ENCODE assay signal across 8 cellular contexts in genomic region chr10:46255696-46256355, GRCh38. TPM values are rescaled to one million over a fixed set of nuclear protein-coding genes. Genes with fewer than 3 reads are reported as not detected.
DNase-seq lines count a peak whose midpoint lies in the region; ATAC-seq and TF ChIP-seq lines count a peak whose summit lies in the region.

No MANE protein-coding gene starts in this region.

- H3K9ac ChIP-seq in PC-3 (ENCODE audit: low read length): no peak overlapping the region

- no peaks in the 10 kb centered on the region for H3K27me3 Mint-ChIP-seq in CD8-positive, alpha-beta T cell (ENCODE audit: low read depth)
- peaks cover 6% of the 10 kb centered on the region for H3K27me3 Mint-ChIP-seq in GM23338 (ENCODE audit: insufficient read depth, low read depth, poor library complexity)

- H3K79me2 ChIP-seq in GM23338 (replicated peaks; ENCODE audit: insufficient read depth) (no peaks in the 10 kb centered on the region), PC-3 (ENCODE audit: low read length) (no peaks in the 10 kb centered on the region)

- POLR2A ChIA-PET in CD8-positive, alpha-beta T cell (lab: Charles Lee): no interaction called here
- POLR2A ChIA-PET in PC-3 (lab: Charles Lee; ENCODE audit: unreplicated experiment): no interaction called here

- H3K4me3 ChIP-seq in CD8-positive, alpha-beta T cell (ENCODE audit: low read depth, low read length): no peak overlapping the region
- no peak overlapping the region for H3K4me3 ChIP-seq in GM23338
- H3K4me3 ChIP-seq in PC-3 (ENCODE audit: low read length): no peak overlapping the region
- no peak overlapping the region for H3K4me3 ChIP-seq in left ventricle myocardium inferior
- H3K4me3 ChIP-seq in spleen: no peak overlapping the region

- H3K36me3 ChIP-seq in CD8-positive, alpha-beta T cell (ENCODE audit: insufficient read depth, low read length): peaks cover 30% of the 10 kb centered on the region
- H3K36me3 ChIP-seq in GM23338 (ENCODE audit: insufficient read depth) (no peaks in the 10 kb centered on the region), PC-3 (ENCODE audit: low read depth, low read length) (no peaks in the 10 kb centered on the region), left ventricle myocardium inferior (no peaks in the 10 kb centered on the region), spleen (peaks cover 0 to 40% (median 0%) of the 10 kb centered on the region in 6 donors)

- H3K4me1 Mint-ChIP-seq in CD8-positive, alpha-beta T cell (ENCODE audit: low read depth): peaks cover 48% of the 10 kb centered on the region
- H3K4me1 Mint-ChIP-seq in GM23338: peaks cover 3% of the 10 kb centered on the region; the same call in 2 of the 3 replicates

- no peaks in the 10 kb centered on the region for H3F3A ChIP-seq in GM23338 (replicated peaks; ENCODE audit: low read depth)
- H3F3A ChIP-seq in PC-3 (ENCODE audit: low read length, unreplicated experiment): no peaks in the 10 kb centered on the region

- peaks cover 78% of the 10 kb centered on the region for H3K36me3 Mint-ChIP-seq in CD8-positive, alpha-beta T cell
- no peaks in the 10 kb centered on the region for H3K36me3 Mint-ChIP-seq in GM23338 (ENCODE audit: low read depth)
- H3K36me3 Mint-ChIP-seq in activated naive CD4-positive, alpha-beta T cell treated with anti-CD3 and anti-CD28 coated beads, Interleukin-2, amount 50 U/mL, for 72 hours: no peaks in the 10 kb centered on the region

- DNase-seq in CD8-positive, alpha-beta T cell: peak in 3 of 7 experiments; percentile 37 to 53 (median 49)
- DNase-seq in GM23338 (ENCODE audit: low spot score) (peak; percentile 82), PC-3 (peak; percentile 54), left ventricle myocardium inferior (peak; percentile 78), spleen (peak; percentile 86)
- peak in 1 of 2 donors; percentile 61 for DNase-seq in activated naive CD4-positive, alpha-beta T cell treated with anti-CD3 and anti-CD28 coated beads, Interleukin-2, amount 50 U/mL, for 72 hours (ENCODE audit: low spot score in 2 of 2)

- H2AFZ ChIP-seq in GM23338 (peak overlapping the region; percentile 34; the same call in 1 of the 2 replicates), PC-3 (ENCODE audit: low read length) (no peak overlapping the region)

- H3K4me2 ChIP-seq in GM23338 (no peak overlapping the region), PC-3 (ENCODE audit: low read length) (no peak overlapping the region)

- H3K9me3 ChIP-seq in CD8-positive, alpha-beta T cell (ENCODE audit: low read length): no peaks in the 10 kb centered on the region
- H3K9me3 ChIP-seq in PC-3 (ENCODE audit: low read length) (no peaks in the 10 kb centered on the region), left ventricle myocardium inferior (replicated peaks) (no peaks in the 10 kb centered on the region), spleen (no peaks in the 10 kb centered on the region)

- H3K27ac Mint-ChIP-seq in CD8-positive, alpha-beta T cell: peak overlapping the region; percentile 15
- peak overlapping the region; percentile 55; the same call in 1 of the 2 replicates for H3K27ac Mint-ChIP-seq in GM23338
- H3K27ac Mint-ChIP-seq in activated naive CD4-positive, alpha-beta T cell treated with anti-CD3 and anti-CD28 coated beads, Interleukin-2, amount 50 U/mL, for 72 hours: peak overlapping the region; percentile 68 to 81

- H4K20me1 ChIP-seq in GM23338 (replicated peaks; ENCODE audit: insufficient read depth): no peaks in the 10 kb centered on the region
- H4K20me1 ChIP-seq in PC-3 (ENCODE audit: low read length): no peaks in the 10 kb centered on the region

- H3K4me3 Mint-ChIP-seq in CD8-positive, alpha-beta T cell: no peak overlapping the region
- H3K4me3 Mint-ChIP-seq in GM23338: no peak overlapping the region

- ATAC-seq in CD8-positive, alpha-beta T cell: no peak
- peak; percentile 99 for ATAC-seq in GM23338
- peak; percentile 43; the same call in 1 of the 2 replicates for ATAC-seq in PC-3
- ATAC-seq in activated naive CD4-positive, alpha-beta T cell treated with anti-CD3 and anti-CD28 coated beads, Interleukin-2, amount 50 U/mL, for 72 hours: peak; percentile 61 to 92
- no peak for ATAC-seq in GM21528 (IDR thresholded peaks at IDR 0.05; ENCODE audit: low FRiP score, unreplicated experiment)
- ATAC-seq in HG02973 (IDR thresholded peaks at IDR 0.05; ENCODE audit: unreplicated experiment): no peak

- TF ChIP-seq CTCF in CD8-positive, alpha-beta T cell (IDR thresholded peaks at IDR 0.05): peak; percentile 56
- TF ChIP-seq CTCF in GM23338 (conservative IDR thresholded peaks at IDR 0.05; ENCODE audit: low read depth in 2 of 2) (peak; percentile 74 to 89), PC-3 (conservative IDR thresholded peaks at IDR 0.05; ENCODE audit: low read depth, low read length) (peak; percentile 58), left ventricle myocardium inferior (IDR thresholded peaks at IDR 0.05; ENCODE audit: borderline replicate concordance) (peak; percentile 62), spleen (IDR thresholded peaks at IDR 0.05 in 8 of 11, conservative IDR thresholded peaks at IDR 0.05 in 3 of 11) (peak in 9 of 11 experiments; percentile 16 to 65 (median 50))

- CTCF ChIA-PET in CD8-positive, alpha-beta T cell (lab: Charles Lee): interaction anchor here (0.8 to 2.1 kb wide), 7 partner anchors 9 to 69 kb away, joined by 3 to 7 read pairs (median 5); no protein-coding TSS in a partner anchor
- CTCF ChIA-PET in PC-3 (lab: Charles Lee): no interaction called here

- H3K27ac ChIP-seq in CD8-positive, alpha-beta T cell (ENCODE audit: low read depth, low read length): no peak overlapping the region
- H3K27ac ChIP-seq in GM23338 (ENCODE audit: low read depth) (no peak overlapping the region), PC-3 (ENCODE audit: low read length) (no peak overlapping the region), left ventricle myocardium inferior (replicated peaks) (peak overlapping the region; percentile 21), spleen (peak overlapping the region in 6 of 8 donors; percentile 48 to 70 (median 54))

- 21 to 37% (median 34%) methylated on average over 11 of the region's 11 CpGs for WGBS in spleen, 5 donors

- intact Hi-C loops in CD8-positive, alpha-beta T cell (cut with DNase I, micrococcal nuclease): no loop called here
- intact Hi-C loops in PC-3 (cut with micrococcal nuclease): no loop called here
- intact Hi-C loops in left ventricle myocardium inferior (cut with micrococcal nuclease): no loop called here
- intact Hi-C loops in spleen (cut with DNase I; ENCODE audit: low total_unique reads): no loop called here

- no peaks in the 10 kb centered on the region for H3K27me3 ChIP-seq in CD8-positive, alpha-beta T cell (ENCODE audit: insufficient read depth, low read length)
- no peaks in the 10 kb centered on the region for H3K27me3 ChIP-seq in GM23338 (ENCODE audit: insufficient read depth)
- no peaks in the 10 kb centered on the region for H3K27me3 ChIP-seq in PC-3 (ENCODE audit: low read length)
- H3K27me3 ChIP-seq in left ventricle myocardium inferior (ENCODE audit: low read depth): no peaks in the 10 kb centered on the region
- no peaks in the 10 kb centered on the region for H3K27me3 ChIP-seq in spleen (replicated peaks in 1 of 7)

- BruUV-seq in PC-3 (replicated peaks; lab: Mats Ljungman, UMichigan): no TSS peak

- peaks cover 6% of the 10 kb centered on the region for H3K4me1 ChIP-seq in CD8-positive, alpha-beta T cell (ENCODE audit: insufficient read depth, low read length)
- H3K4me1 ChIP-seq in GM23338 (ENCODE audit: insufficient read depth) (no peaks in the 10 kb centered on the region), PC-3 (ENCODE audit: insufficient read depth, low read length) (no peaks in the 10 kb centered on the region), left ventricle myocardium inferior (peaks cover 14% of the 10 kb centered on the region), spleen (peaks cover 0 to 17% (median 8%) of the 10 kb centered on the region in 6 donors)

- TF ChIP-seq POLR2A in spleen (IDR thresholded peaks at IDR 0.05): no peak

- no peaks in the 10 kb centered on the region for H3K9me3 Mint-ChIP-seq in CD8-positive, alpha-beta T cell
- H3K9me3 Mint-ChIP-seq in GM23338: no peaks in the 10 kb centered on the region
- no peaks in the 10 kb centered on the region for H3K9me3 Mint-ChIP-seq in activated naive CD4-positive, alpha-beta T cell treated with anti-CD3 and anti-CD28 coated beads, Interleukin-2, amount 50 U/mL, for 72 hours

- no peaks in the 10 kb centered on the region for H3K9me2 ChIP-seq in GM23338 (ENCODE audit: insufficient read depth)
- H3K9me2 ChIP-seq in PC-3 (replicated peaks; ENCODE audit: low read length): no peaks in the 10 kb centered on the region

TF ChIP-seq in GM23338, 12 proteins besides CTCF, POLR2A, EP300 and RAD21 (continues in another document):
- no peak for TF ChIP-seq EZH2phosphoT487 (IDR thresholded peaks at IDR 0.05; ENCODE audit: unreplicated experiment)
- TF ChIP-seq ZNF114 (CRISPR knock-in tag; IDR thresholded peaks at IDR 0.05): no peak
- TF ChIP-seq ZNF331 (CRISPR knock-in tag; IDR thresholded peaks at IDR 0.05; ENCODE audit: low read depth): no peak
- no peak for TF ChIP-seq CREB1 (CRISPR knock-in tag; IDR thresholded peaks at IDR 0.05; ENCODE audit: low read depth)

RNA-seq across cellular contexts. Expression of gene ANTXRL, which starts 31.0 kb away (rescaled TPM):
- not detected for total RNA-seq in CD8-positive, alpha-beta T cell
- not detected in 2 replicates for total RNA-seq in GM23338 (2014; rRNA removed; shearing (Covaris generic))
- not detected in 2 replicates for polyA plus RNA-seq in GM23338 (2016; fragmentation: Nextera tagmentation; extraction: Ambion mirVana)
- total RNA-seq in PC-3 (2014; rRNA removed): not detected in 2 replicates
- total RNA-seq in activated naive CD4-positive, alpha-beta T cell treated with anti-CD3 and anti-CD28 coated beads, Interleukin-2, amount 50 U/mL, for 72 hours: not detected
- not detected for total RNA-seq in left ventricle myocardium inferior
- 1 to 10 TPM in 1 of 7 donors, under 1 TPM in 4, not detected in 2; 0.20 to 1.1 (median 0.42) TPM for total RNA-seq in spleen
- under 1 TPM in 2 of 3 donors, not detected in 1; 0.03 to 0.42 TPM for polyA plus RNA-seq in spleen

Comparison
In these comparisons a context has a peak if more than half of its experiments do, and no peak if none do; other contexts are left out.
1. ATAC-seq: peak in GM23338 (single experiment), PC-3 (single experiment) and activated naive CD4-positive, alpha-beta T cell treated with anti-CD3 and anti-CD28 coated beads, Interleukin-2, amount 50 U/mL, for 72 hours (2 of 2); none in CD8-positive, alpha-beta T cell (single experiment), GM21528 (single experiment) and HG02973 (single experiment).
2. H3K27ac ChIP-seq: peak in left ventricle myocardium inferior (single experiment) and spleen (6 of 8); none in CD8-positive, alpha-beta T cell (single experiment), GM23338 (single experiment) and PC-3 (single experiment).
3. H3K27ac Mint-ChIP-seq: peak in every context shown above with its lines; median percentile 74 in activated naive CD4-positive, alpha-beta T cell treated with anti-CD3 and anti-CD28 coated beads, Interleukin-2, amount 50 U/mL, for 72 hours; 55 in GM23338; 15 in CD8-positive, alpha-beta T cell.
4. Peak in every context shown above with its lines, with median percentiles within 50 percentile points of each other: CTCF ChIP-seq.